14 cellular contexts compared by ENCODE assay signal in the genomic region with DNA sequence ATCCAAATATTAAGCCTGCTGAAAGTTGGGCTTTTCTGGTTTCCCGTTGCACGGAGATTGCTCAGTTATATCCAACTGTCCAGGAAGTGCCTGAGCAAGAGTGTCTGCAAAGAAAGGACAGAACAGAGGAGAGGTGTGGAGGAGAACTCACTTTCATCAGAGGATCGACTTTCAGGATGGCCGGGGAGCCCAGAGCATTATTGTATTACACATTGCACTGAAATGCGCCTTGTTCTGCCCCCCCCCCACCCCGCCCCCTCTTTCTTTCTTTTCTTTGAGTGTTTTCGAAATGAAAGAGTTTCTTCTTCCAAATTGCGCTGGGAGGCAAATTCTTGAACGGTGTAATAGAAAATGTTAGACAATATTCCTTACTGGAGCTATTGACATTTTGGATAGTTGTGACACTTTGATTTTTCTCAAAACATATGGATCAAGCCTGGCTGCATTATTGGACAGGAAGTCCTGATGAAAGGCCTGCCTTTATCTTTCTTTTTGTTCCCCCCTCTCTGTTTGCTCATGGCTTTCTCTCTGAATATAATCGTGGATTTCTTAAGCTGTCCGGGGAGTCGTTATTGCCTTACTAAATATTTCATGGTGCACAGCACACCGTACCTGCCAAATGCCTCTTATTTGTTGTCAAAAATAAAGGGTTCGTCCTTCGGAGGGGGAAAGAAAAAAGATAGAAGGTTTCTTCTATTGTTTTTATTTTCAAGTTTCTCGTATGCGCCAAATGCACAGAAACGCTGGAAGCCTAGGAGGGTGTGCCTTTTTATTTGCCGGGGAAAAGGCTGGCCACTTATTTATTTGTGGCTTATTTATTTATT.
DNase-seq lines count a peak whose midpoint lies in the region; ATAC-seq, FAIRE-seq and TF ChIP-seq lines count a peak whose summit lies in the region.
"Had no signal": no experiment of that assay in that cellular context is flagged by ENCODE, and none has a peak within 500 bp of the region (broad histone marks: within the 10 kb centered on the region; RNA-seq: fewer than 3 reads in every experiment).

No MANE protein-coding gene starts in this region.

- peak overlapping the region; percentile 79 for H3K9ac ChIP-seq in HepG2 (ENCODE audit: insufficient read depth, low read depth, low read length)

- peak overlapping the region; percentile 90 for H3K4me2 ChIP-seq in HepG2 (ENCODE audit: low read depth, low read length)

- TF ChIP-seq CTCF in heart right ventricle (IDR thresholded peaks at IDR 0.05) (no peak), HepG2 (CRISPR knock-in tag; IDR thresholded peaks at IDR 0.05) (no peak)

- whole genome bisulfite sequencing in right cardiac atrium: 44% methylated on average over 19 of the region's 19 CpGs
- WGBS in heart right ventricle, 2 donors: 50 to 62% methylated on average over 19 of the region's 19 CpGs
- WGBS in HepG2 (ENCODE audit: low lambda C conversion rate): under 1% methylated on average over 19 of the region's 19 CpGs

- no peaks in the 10 kb centered on the region for H3K9me3 ChIP-seq in right cardiac atrium (ENCODE audit: control insufficient read depth, low read length)
- H3K9me3 ChIP-seq in heart right ventricle: no peaks in the 10 kb centered on the region
- no peaks in the 10 kb centered on the region for H3K9me3 ChIP-seq in HepG2 (ENCODE audit: low read length)
- H3K9me3 ChIP-seq: stomach had no signal

- H3K27ac ChIP-seq in right cardiac atrium (ENCODE audit: low read length): no peak overlapping the region
- no peak overlapping the region for H3K27ac ChIP-seq in heart right ventricle
- peak overlapping the region; percentile 97 for H3K27ac ChIP-seq in HepG2 (ENCODE audit: extremely low read length, insufficient read depth, low read length)
- H3K27ac ChIP-seq: stomach had no signal

- no peak overlapping the region for H3K27ac Mint-ChIP-seq in stimulated activated memory B cell treated with anti-CD40 and anti-IgM and Interleukin-4, amounts not matched to agents 10 μg/mL and 1 μg/mL and 100 μg/mL, for 72 hours
- H3K27ac Mint-ChIP-seq: H9 had no signal

- H3K79me2 ChIP-seq in HepG2 (ENCODE audit: insufficient read depth, low read length): no peaks in the 10 kb centered on the region

- TF ChIP-seq EP300 in HepG2 (IDR thresholded peaks at IDR 0.05; ENCODE audit: low read depth in 2 of 2, low read length in 2 of 2) (peak; percentile 76 to 98; a peak in 3 of 4 replicates), HepG2 (CRISPR knock-in tag; IDR thresholded peaks at IDR 0.05; ENCODE audit: borderline replicate concordance) (peak; percentile 74; the same call in 1 of the 2 replicates)

- H3K4me3 Mint-ChIP-seq in stimulated activated memory B cell treated with anti-CD40 and anti-IgM and Interleukin-4, amounts not matched to agents 10 μg/mL and 1 μg/mL and 100 μg/mL, for 72 hours: no peak overlapping the region

- no peaks in the 10 kb centered on the region for H3K4me1 ChIP-seq in right cardiac atrium (ENCODE audit: control insufficient read depth, insufficient read depth, low read length)
- peaks cover 0 to 15% (median 3%) of the 10 kb centered on the region in 9 donors for H3K4me1 ChIP-seq in heart right ventricle
- peaks cover 98% of the 10 kb centered on the region for H3K4me1 ChIP-seq in HepG2 (ENCODE audit: insufficient read depth, low read length)

- FAIRE-seq in HepG2 (lab: Jason Lieb, UNC): peak; percentile 60
- FAIRE-seq: D721Med had no signal

- no peaks in the 10 kb centered on the region for H3K4me1 Mint-ChIP-seq in stimulated activated memory B cell treated with anti-CD40 and anti-IgM and Interleukin-4, amounts not matched to agents 10 μg/mL and 1 μg/mL and 100 μg/mL, for 72 hours

- peaks cover 12% of the 10 kb centered on the region for H3K27me3 Mint-ChIP-seq in stimulated activated memory B cell treated with anti-CD40 and anti-IgM and Interleukin-4, amounts not matched to agents 10 μg/mL and 1 μg/mL and 100 μg/mL, for 72 hours

- no peaks in the 10 kb centered on the region for H3K36me3 ChIP-seq in heart right ventricle
- no peaks in the 10 kb centered on the region for H3K36me3 ChIP-seq in HepG2 (replicated peaks in 1 of 2; ENCODE audit: control insufficient read depth in 1 of 2, insufficient read depth in 2 of 2, low read length in 2 of 2)
- H3K36me3 ChIP-seq: stomach had no signal

- ATAC-seq in right cardiac atrium: no peak
- ATAC-seq in heart right ventricle: no peak
- peak; percentile 66 for ATAC-seq in HepG2
- ATAC-seq in stimulated activated memory B cell treated with anti-CD40 and anti-IgM and Interleukin-4, amounts not matched to agents 10 μg/mL and 1 μg/mL and 100 μg/mL, for 72 hours: no peak
- no peak for ATAC-seq in GM19463 (IDR thresholded peaks at IDR 0.05; ENCODE audit: unreplicated experiment)
- ATAC-seq: left cardiac atrium had no signal

- H2AFZ ChIP-seq in HepG2 (ENCODE audit: low read length): no peak overlapping the region

- H3K27me3 ChIP-seq in right cardiac atrium (ENCODE audit: control insufficient read depth, insufficient read depth) (peaks cover 2% of the 10 kb centered on the region), heart right ventricle (peaks cover 0 to 30% (median 13%) of the 10 kb centered on the region in 7 donors), HepG2 (ENCODE audit: control insufficient read depth in 1 of 2, insufficient read depth in 2 of 2, low read length in 2 of 2) (no peaks in the 10 kb centered on the region)

- H4K20me1 ChIP-seq in HepG2 (ENCODE audit: insufficient read depth, low read length): no peaks in the 10 kb centered on the region

- intact Hi-C loops in right cardiac atrium (cut with DNase I): no loop called here
- intact Hi-C loops in heart right ventricle (cut with DNase I): no loop called here
- intact Hi-C loops in HepG2 (cut with micrococcal nuclease; ENCODE audit: unreplicated experiment): loop anchor here (1.0 to 10.0 kb wide), 12 partner anchors 10 to 631 kb away; a partner anchor contains a TSS

- CTCF ChIA-PET in HepG2 (lab: Yijun Ruan, JAX; ENCODE audit: low intra/inter-chr PET ratio, low total read pairs): interaction anchor here (1.5 kb wide), 1 partner anchor 18 kb away, joined by 5 read pairs; no protein-coding TSS in a partner anchor

- DNase-seq in right cardiac atrium (no peak), heart right ventricle (no peak), astrocyte of the hippocampus (ENCODE audit: low read depth, low spot score) (peak; percentile 10), HepG2 (ENCODE audit: low spot score) (peak; percentile 97), mucosa of gallbladder (ENCODE audit: low spot score) (no peak)
- DNase-seq in stimulated activated naive CD4-positive, alpha-beta T cell (lab: John Stamatoyannopoulos, UW): no peak
- DNase-seq: activated gamma-delta T cell, left cardiac atrium, NCI-H526 had no signal

- BruUV-seq in HepG2 (replicated peaks; lab: Mats Ljungman, UMichigan): TSS peak; percentile 88

- in situ Hi-C loops in HepG2 (cut with HindIII; ENCODE audit: extremely low pct_ligation_motif_present, low pct_unique_long_range_greater_than_20kb): loop anchor here (5.0 to 25.0 kb wide), 2 partner anchors 93 to 413 kb away; no protein-coding TSS in a partner anchor

- H3K9me3 Mint-ChIP-seq in stimulated activated memory B cell treated with anti-CD40 and anti-IgM and Interleukin-4, amounts not matched to agents 10 μg/mL and 1 μg/mL and 100 μg/mL, for 72 hours: no peaks in the 10 kb centered on the region
- H3K9me3 Mint-ChIP-seq: H9 had no signal

- peak overlapping the region; percentile 34 for H3K4me3 ChIP-seq in right cardiac atrium (ENCODE audit: low read length)
- H3K4me3 ChIP-seq in heart right ventricle: peak overlapping the region in 3 of 10 donors; percentile 3 to 8 (median 6)
- H3K4me3 ChIP-seq in HepG2 (replicated peaks in 1 of 3; ENCODE audit: insufficient read depth in 1 of 3, low read depth in 2 of 3, low read length in 3 of 3): peak overlapping the region; percentile 40 to 56 (median 47)
- H3K4me3 ChIP-seq: stomach had no signal

- H3K36me3 Mint-ChIP-seq in stimulated activated memory B cell treated with anti-CD40 and anti-IgM and Interleukin-4, amounts not matched to agents 10 μg/mL and 1 μg/mL and 100 μg/mL, for 72 hours: no peaks in the 10 kb centered on the region

- TF ChIP-seq RAD21 in HepG2 (CRISPR knock-in tag; IDR thresholded peaks at IDR 0.05): no peak

- POLR2A ChIA-PET in HepG2 (lab: Yijun Ruan, JAX): interaction anchor here (0.7 to 4.6 kb wide), 20 partner anchors 11 to 962 kb away, joined by 3 to 155 read pairs (median 3); a partner anchor contains a TSS

- peak; percentile 4 to 58; a peak in 1 of 4 replicates for TF ChIP-seq POLR2A in HepG2 (IDR thresholded peaks at IDR 0.05; ENCODE audit: insufficient read depth in 1 of 2, low read depth in 2 of 2, low read length in 2 of 2)

TF ChIP-seq in HepG2, 621 proteins besides CTCF, POLR2A, EP300 and RAD21 (continues in another document):
- TF ChIP-seq ASH2L (IDR thresholded peaks at IDR 0.05; ENCODE audit: insufficient read length, low read depth, low read length) (peak; percentile 93), SALL2 (CRISPR knock-in tag; IDR thresholded peaks at IDR 0.05) (no peak), ZNF552 (CRISPR knock-in tag; IDR thresholded peaks at IDR 0.05; ENCODE audit: borderline replicate concordance) (no peak), ZBTB38 (CRISPR knock-in tag; IDR thresholded peaks at IDR 0.05) (0 out of 2 replicates have a peak, but pooled peaks have one; percentile 7)
- TF ChIP-seq, protein P1, sequence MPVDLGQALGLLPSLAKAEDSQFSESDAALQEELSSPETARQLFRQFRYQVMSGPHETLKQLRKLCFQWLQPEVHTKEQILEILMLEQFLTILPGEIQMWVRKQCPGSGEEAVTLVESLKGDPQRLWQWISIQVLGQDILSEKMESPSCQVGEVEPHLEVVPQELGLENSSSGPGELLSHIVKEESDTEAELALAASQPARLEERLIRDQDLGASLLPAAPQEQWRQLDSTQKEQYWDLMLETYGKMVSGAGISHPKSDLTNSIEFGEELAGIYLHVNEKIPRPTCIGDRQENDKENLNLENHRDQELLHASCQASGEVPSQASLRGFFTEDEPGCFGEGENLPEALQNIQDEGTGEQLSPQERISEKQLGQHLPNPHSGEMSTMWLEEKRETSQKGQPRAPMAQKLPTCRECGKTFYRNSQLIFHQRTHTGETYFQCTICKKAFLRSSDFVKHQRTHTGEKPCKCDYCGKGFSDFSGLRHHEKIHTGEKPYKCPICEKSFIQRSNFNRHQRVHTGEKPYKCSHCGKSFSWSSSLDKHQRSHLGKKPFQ (CRISPR knock-in tag; IDR thresholded peaks at IDR 0.05; ENCODE audit: insufficient replicate concordance): peak; percentile 87
- TF ChIP-seq, protein P2, sequence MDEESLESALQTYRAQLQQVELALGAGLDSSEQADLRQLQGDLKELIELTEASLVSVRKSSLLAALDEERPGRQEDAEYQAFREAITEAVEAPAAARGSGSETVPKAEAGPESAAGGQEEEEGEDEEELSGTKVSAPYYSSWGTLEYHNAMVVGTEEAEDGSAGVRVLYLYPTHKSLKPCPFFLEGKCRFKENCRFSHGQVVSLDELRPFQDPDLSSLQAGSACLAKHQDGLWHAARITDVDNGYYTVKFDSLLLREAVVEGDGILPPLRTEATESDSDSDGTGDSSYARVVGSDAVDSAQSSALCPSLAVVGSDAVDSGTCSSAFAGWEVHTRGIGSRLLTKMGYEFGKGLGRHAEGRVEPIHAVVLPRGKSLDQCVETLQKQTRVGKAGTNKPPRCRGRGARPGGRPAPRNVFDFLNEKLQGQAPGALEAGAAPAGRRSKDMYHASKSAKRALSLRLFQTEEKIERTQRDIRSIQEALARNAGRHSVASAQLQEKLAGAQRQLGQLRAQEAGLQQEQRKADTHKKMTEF (CRISPR knock-in tag; IDR thresholded peaks at IDR 0.05): no peak; the same call in 1 of the 2 replicates

Comparison
In these comparisons a context has a peak if more than half of its experiments do, and no peak if none do; other contexts are left out.
1. DNase-seq: peak in astrocyte of the hippocampus (single experiment) and HepG2 (single experiment); none in right cardiac atrium (0 of 3), heart right ventricle (0 of 2), mucosa of gallbladder (single experiment) and stimulated activated naive CD4-positive, alpha-beta T cell (0 of 6).